15 cellular contexts compared by ENCODE assay signal in the genomic region with DNA sequence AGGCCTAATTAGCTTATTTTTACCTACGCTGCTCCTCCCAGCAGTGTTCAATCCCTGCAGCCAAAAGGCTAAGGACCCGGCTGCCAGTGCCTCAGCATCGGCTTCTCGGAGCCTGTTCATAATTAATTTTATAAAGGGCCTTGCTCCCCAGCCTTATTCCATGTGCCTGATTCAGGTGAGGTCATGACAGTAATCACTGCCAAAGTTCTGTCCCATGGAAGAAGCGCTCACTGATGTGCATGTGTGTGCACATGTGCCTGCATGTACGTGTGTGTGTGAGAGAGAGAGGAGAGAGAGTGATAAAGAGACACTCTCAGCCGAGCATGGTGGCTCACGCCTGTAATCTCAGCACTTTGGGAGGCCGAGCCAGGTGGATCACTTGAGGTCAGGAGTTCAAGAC.
DNase-seq lines count a peak whose midpoint lies in the region; ATAC-seq and TF ChIP-seq lines count a peak whose summit lies in the region.
"Had no signal": no experiment of that assay in that cellular context is flagged by ENCODE, and none has a peak within 500 bp of the region (broad histone marks: within the 10 kb centered on the region; RNA-seq: fewer than 3 reads in every experiment).

No MANE protein-coding gene starts in this region.

- no peak overlapping the region for H3K4me3 Mint-ChIP-seq in effector memory CD8-positive, alpha-beta T cell

- H3K9me3 Mint-ChIP-seq in effector memory CD8-positive, alpha-beta T cell = peaks cover 6 to 16% of the 10 kb centered on the region in 2 donors

- H3K4me1 ChIP-seq in esophagus squamous epithelium = peaks cover 0 to 31% (median 11%) of the 10 kb centered on the region in 3 donors
- peaks cover 0 to 2% of the 10 kb centered on the region in 2 donors for H3K4me1 ChIP-seq in neuronal stem cell (ENCODE audit: control insufficient read depth in 2 of 2, insufficient read depth in 1 of 2, low read depth in 1 of 2, low read length in 2 of 2)

- no peak for TF ChIP-seq POLR2A in esophagus squamous epithelium (IDR thresholded peaks at IDR 0.05)

- H3K9me3 ChIP-seq in esophagus squamous epithelium (peaks cover 0 to 8% (median 0%) of the 10 kb centered on the region in 3 donors), neuronal stem cell (replicated peaks in 1 of 2; ENCODE audit: control insufficient read depth in 2 of 2, insufficient read depth in 1 of 2, low read depth in 1 of 2, low read length in 2 of 2) (no peaks in the 10 kb centered on the region)

- H3K4me1 Mint-ChIP-seq in effector memory CD8-positive, alpha-beta T cell (ENCODE audit: low read depth in 2 of 2) = peaks cover 3% of the 10 kb centered on the region in 2 donors

- H3K27ac ChIP-seq in esophagus squamous epithelium = peak overlapping the region; percentile 31 to 68 (median 42)
- no peak overlapping the region for H3K27ac ChIP-seq in neuronal stem cell (replicated peaks; ENCODE audit: low read length)
- H3K27ac ChIP-seq: RWPE1 had no signal

- H2BK120ac ChIP-seq in neuronal stem cell (ENCODE audit: low read depth, low read length) = no peak overlapping the region

- H2AK5ac ChIP-seq in neuronal stem cell (ENCODE audit: low read depth, low read length) = no peak overlapping the region

- 33 to 40% methylated on average over 9 of the region's 9 CpGs for WGBS in esophagus squamous epithelium, 2 donors
- no CpG with 5 or more reads among the region's 9 CpGs for WGBS in neuronal stem cell (ENCODE audit: extremely low coverage in 2 of 2, insufficient read length in 2 of 2, insufficient replicate concordance in 1 of 2), 2 donors

- H3K27me3 ChIP-seq in esophagus squamous epithelium (no peaks in the 10 kb centered on the region), neuronal stem cell (ENCODE audit: control insufficient read depth in 3 of 3, insufficient read depth in 3 of 3, low read depth in 1 of 3, low read length in 3 of 3) (no peaks in the 10 kb centered on the region)

- intact Hi-C loops in esophagus squamous epithelium (cut with DNase I) = no loop called here

- H3K14ac ChIP-seq in neuronal stem cell (ENCODE audit: low read length) = no peak overlapping the region

- H3K4me3 ChIP-seq in esophagus squamous epithelium = no peak overlapping the region
- no peak overlapping the region for H3K4me3 ChIP-seq in neuronal stem cell (ENCODE audit: low read length in 2 of 2)
- H3K4me3 ChIP-seq: K562 had no signal

- no peaks in the 10 kb centered on the region for H3K36me3 ChIP-seq in esophagus squamous epithelium
- no peaks in the 10 kb centered on the region for H3K36me3 ChIP-seq in neuronal stem cell (replicated peaks in 1 of 2; ENCODE audit: control insufficient read depth in 2 of 2, insufficient read depth in 2 of 2, low read length in 2 of 2)

- no peak overlapping the region for H3K27ac Mint-ChIP-seq in effector memory CD8-positive, alpha-beta T cell

- H3K23ac ChIP-seq in neuronal stem cell (ENCODE audit: low read depth, low read length, poor library complexity) = no peak overlapping the region

- ATAC-seq in HG03457 (IDR thresholded peaks at IDR 0.05; ENCODE audit: unreplicated experiment) = no peak
- ATAC-seq in effector memory CD8-positive, alpha-beta T cell (replicated peaks) = no peak
- ATAC-seq: HCT116, K562 had no signal

- H3K18ac ChIP-seq in neuronal stem cell (ENCODE audit: low read length) = no peak overlapping the region

- H3K4me2 ChIP-seq in neuronal stem cell (ENCODE audit: insufficient read depth, low read length, poor library complexity, severe bottlenecking) = no peak overlapping the region

- H3K4ac ChIP-seq in neuronal stem cell (ENCODE audit: low read length) = no peak overlapping the region

- H3K79me1 ChIP-seq in neuronal stem cell (ENCODE audit: low read depth, low read length) = no peaks in the 10 kb centered on the region

- H3K27me3 Mint-ChIP-seq in effector memory CD8-positive, alpha-beta T cell = peaks cover 0 to 18% of the 10 kb centered on the region in 2 donors

- no peak overlapping the region for H2BK15ac ChIP-seq in neuronal stem cell (ENCODE audit: low read length)

- H4K91ac ChIP-seq in neuronal stem cell (ENCODE audit: low read depth, low read length, poor library complexity) = no peak overlapping the region

- no peaks in the 10 kb centered on the region for H3K36me3 Mint-ChIP-seq in effector memory CD8-positive, alpha-beta T cell (ENCODE audit: insufficient read depth)

- no peak overlapping the region for H3K9ac ChIP-seq in neuronal stem cell (ENCODE audit: low read depth, low read length, poor library complexity)

- H2AFZ ChIP-seq in neuronal stem cell (ENCODE audit: low read length) = peak overlapping the region; percentile 54

- no peak overlapping the region for H4K8ac ChIP-seq in neuronal stem cell (ENCODE audit: low read depth, low read length)

- TF ChIP-seq CTCF in esophagus squamous epithelium (IDR thresholded peaks at IDR 0.05) = no peak

- H2BK12ac ChIP-seq in neuronal stem cell (ENCODE audit: low read length) = no peak overlapping the region

- DNase-seq in AG20443 (ENCODE audit: low spot score) = peak; percentile 30
- DNase-seq in NCI-H1694 (lab: John Stamatoyannopoulos, UW) = peak; percentile 25
- no peak for DNase-seq in esophagus squamous epithelium (lab: John Stamatoyannopoulos, UW)
- DNase-seq in neuronal stem cell (ENCODE audit: low spot score) = no peak
- no peak for DNase-seq in activated CD4-positive, alpha-beta T cell treated with anti-CD3 and anti-CD28 coated beads for 1 hour
- no peak for DNase-seq in effector memory CD8-positive, alpha-beta T cell
- DNase-seq: C1 segment of cervical spinal cord, DMS79 treated with DMSO at 0.1 percent for 48 hours, NCI-H1417, NCI-H2029 treated with DMSO at 0.1 percent for 48 hours, NCI-H446 treated with DMSO at 0.1 percent for 48 hours had no signal

- no peak overlapping the region for H2BK5ac ChIP-seq in neuronal stem cell (ENCODE audit: low read length)

Comparison
In these comparisons a context has a peak if more than half of its experiments do, and no peak if none do; other contexts are left out.
1. DNase-seq: peak in AG20443 (single experiment) and NCI-H1694 (single experiment); none in esophagus squamous epithelium (single experiment), neuronal stem cell (single experiment), activated CD4-positive, alpha-beta T cell treated with anti-CD3 and anti-CD28 coated beads for 1 hour (single experiment) and effector memory CD8-positive, alpha-beta T cell (0 of 3).